ENCODE assay signal across 23 cellular contexts in genomic region chr1:21749859-21750468, GRCh38. TPM values are rescaled to one million over a fixed set of nuclear protein-coding genes. Genes with fewer than 3 reads are reported as not detected.
A peak's percentile ranks its signal among the peaks of the same experiment; 100 is the strongest.
DNase-seq lines count a peak whose midpoint lies in the region; ATAC-seq, FAIRE-seq and TF ChIP-seq lines count a peak whose summit lies in the region.
"Had no signal": no experiment of that assay in that cellular context is flagged by ENCODE, and none has a peak within 500 bp of the region (broad histone marks: within the 10 kb centered on the region; RNA-seq: fewer than 3 reads in every experiment).

No MANE protein-coding gene starts in this region.

- no peaks in the 10 kb centered on the region for H3K4me1 ChIP-seq in Panc1 (ENCODE audit: control insufficient read depth, insufficient read depth, low read length)
- H3K4me1 ChIP-seq in K562 (replicated peaks in 1 of 2; ENCODE audit: control insufficient read depth in 2 of 2, insufficient read depth in 2 of 2, low read length in 2 of 2), result peaks cover 19 to 25% of the 10 kb centered on the region in 2 experiments
- H3K4me1 ChIP-seq in uterus, result no peaks in the 10 kb centered on the region
- H3K4me1 ChIP-seq in adrenal gland (replicated peaks in 1 of 2), result peaks cover 9 to 10% of the 10 kb centered on the region in 2 donors
- H3K4me1 ChIP-seq: BLaER1 treated with 17β-estradiol and CSF1 and Interleukin-3, amounts not matched to agents 10 nM and 100 nM; suprapubic skin had no signal

- DNase-seq in stimulated activated naive CD8-positive, alpha-beta T cell treated with anti-CD3 and anti-CD28 coated beads, Interleukin-15, amount 100 ng/mL, for 72 hours, result no peak
- DNase-seq in Panc1 (ENCODE audit: low read depth, low spot score) (no peak), K562 (ENCODE audit: extremely low read depth in 1 of 4, low spot score in 3 of 4) (peak; percentile 69 to 93 (median 76)), cortex of kidney (lab: John Stamatoyannopoulos, UW) (no peak), uterus (no peak), adrenal gland (no peak)
- DNase-seq: activated naive CD8-positive, alpha-beta T cell treated with anti-CD3 and anti-CD28 coated beads, Interleukin-2, amount 10 ng/mL, durations not matched to agents 7 days and 5 days; activated T-cell treated with anti-CD3 and anti-CD28 coated beads, Interleukin-2, amount 50 U/mL, for 72 hours; effector CD8-positive, alpha-beta T cell; hippocampal formation; naive B cell; NCI-H2081; NCI-H345; Right ventricle myocardium superior; T-helper 9 cell had no signal

- peaks cover 7% of the 10 kb centered on the region; the same call in 1 of the 2 replicates for H4K20me1 ChIP-seq in K562 (replicated peaks; ENCODE audit: control insufficient read depth, insufficient read depth, low read length)

- H3K27ac ChIP-seq in Panc1 (ENCODE audit: low read length) (no peak overlapping the region), K562 (ENCODE audit: extremely low read depth, low read depth, low read length) (peak overlapping the region; percentile 72), uterus (no peak overlapping the region), adrenal gland (no peak overlapping the region)
- H3K27ac ChIP-seq: suprapubic skin had no signal

- H3K9me3 Mint-ChIP-seq in stimulated activated naive CD8-positive, alpha-beta T cell treated with anti-CD3 and anti-CD28 coated beads, Interleukin-15, Interleukin-2, amounts not matched to agents 100 ng/mL and 50 ng/mL, for 24 hours, result no peaks in the 10 kb centered on the region
- H3K9me3 Mint-ChIP-seq in stimulated activated naive CD8-positive, alpha-beta T cell treated with anti-CD3 and anti-CD28 coated beads, Interleukin-15, amount 100 ng/mL, for 72 hours, result no peaks in the 10 kb centered on the region
- H3K9me3 Mint-ChIP-seq: activated naive CD8-positive, alpha-beta T cell treated with anti-CD3 and anti-CD28 coated beads, Interleukin-2, amount 10 ng/mL, durations not matched to agents 7 days and 5 days; activated T-cell treated with anti-CD3 and anti-CD28 coated beads, Interleukin-2, amount 50 U/mL, for 72 hours; IgD-negative memory B cell; naive B cell had no signal

- H2AFZ ChIP-seq in K562 (ENCODE audit: low read depth, low read length), result no peak overlapping the region

- POLR2A ChIA-PET in Panc1 (lab: Charles Lee), result no interaction called here
- POLR2A ChIA-PET in K562 (lab: Yijun Ruan, JAX), result interaction anchor here (0.6 to 1.8 kb wide), 7 partner anchors 12 to 281 kb away, joined by 3 to 7 read pairs (median 4); no protein-coding TSS in a partner anchor

- no peaks in the 10 kb centered on the region for H3K27me3 Mint-ChIP-seq in stimulated activated naive CD8-positive, alpha-beta T cell treated with anti-CD3 and anti-CD28 coated beads, Interleukin-15, Interleukin-2, amounts not matched to agents 100 ng/mL and 50 ng/mL, for 24 hours
- no peaks in the 10 kb centered on the region for H3K27me3 Mint-ChIP-seq in stimulated activated naive CD8-positive, alpha-beta T cell treated with anti-CD3 and anti-CD28 coated beads, Interleukin-15, amount 100 ng/mL, for 72 hours
- H3K27me3 Mint-ChIP-seq: activated naive CD8-positive, alpha-beta T cell treated with anti-CD3 and anti-CD28 coated beads, Interleukin-2, amount 10 ng/mL, durations not matched to agents 7 days and 5 days; IgD-negative memory B cell; naive B cell had no signal

- H3K9me3 ChIP-seq in Panc1 (ENCODE audit: control insufficient read depth, insufficient read depth, low read depth, low read length) (no peaks in the 10 kb centered on the region), K562 (replicated peaks; ENCODE audit: control insufficient read depth, insufficient read depth, low read depth, low read length) (no peaks in the 10 kb centered on the region), uterus (no peaks in the 10 kb centered on the region), adrenal gland (replicated peaks in 1 of 3) (no peaks in the 10 kb centered on the region)
- H3K9me3 ChIP-seq: BLaER1 treated with 17β-estradiol and CSF1 and Interleukin-3, amounts not matched to agents 10 nM and 100 nM; suprapubic skin had no signal

- ATAC-seq in stimulated activated naive CD8-positive, alpha-beta T cell treated with anti-CD3 and anti-CD28 coated beads, Interleukin-15, amount 100 ng/mL, for 72 hours, result no peak
- ATAC-seq in Panc1 (no peak), K562 (peak; percentile 86), HG02588 (IDR thresholded peaks at IDR 0.05; ENCODE audit: unreplicated experiment) (no peak)
- ATAC-seq: activated T-cell treated with anti-CD3 and anti-CD28 coated beads, Interleukin-2, amount 50 U/mL, for 72 hours; esophagus mucosa had no signal

- CTCF ChIA-PET in Panc1 (lab: Charles Lee) (interaction anchor here (0.7 kb wide), 1 partner anchor 247 kb away, joined by 4 read pairs; no protein-coding TSS in a partner anchor), K562 (lab: Yijun Ruan, JAX; ENCODE audit: low intra/inter-chr PET ratio) (no interaction called here)

- BruUV-seq in Panc1 (replicated peaks; lab: Mats Ljungman, UMichigan) (TSS peak; percentile 72), K562 (replicated peaks; lab: Mats Ljungman, UMichigan) (TSS peak; percentile 26)

- FAIRE-seq in K562 (lab: Jason Lieb, UNC), result peak; percentile 81
- FAIRE-seq: frontal cortex, GM19239 had no signal

- no peak overlapping the region for H3K4me3 Mint-ChIP-seq in stimulated activated naive CD8-positive, alpha-beta T cell treated with anti-CD3 and anti-CD28 coated beads, Interleukin-15, Interleukin-2, amounts not matched to agents 100 ng/mL and 50 ng/mL, for 24 hours
- no peak overlapping the region for H3K4me3 Mint-ChIP-seq in stimulated activated naive CD8-positive, alpha-beta T cell treated with anti-CD3 and anti-CD28 coated beads, Interleukin-15, amount 100 ng/mL, for 72 hours
- H3K4me3 Mint-ChIP-seq: activated naive CD8-positive, alpha-beta T cell treated with anti-CD3 and anti-CD28 coated beads, Interleukin-2, amount 10 ng/mL, durations not matched to agents 7 days and 5 days; activated T-cell treated with anti-CD3 and anti-CD28 coated beads, Interleukin-2, amount 50 U/mL, for 72 hours; naive B cell had no signal

- H3K9ac ChIP-seq in K562 (ENCODE audit: insufficient read depth in 1 of 2, low read depth in 2 of 2, low read length in 2 of 2), result peak overlapping the region in 1 of 2 experiments; percentile 39; a peak in 2 of 4 replicates
- H3K9ac ChIP-seq: BLaER1 treated with 17β-estradiol and CSF1 and Interleukin-3, amounts not matched to agents 10 nM and 100 nM had no signal

- WGBS in K562 (ENCODE audit: insufficient coverage, low coverage, missing lambda C conversion rate), result 3% methylated on average over 9 of the region's 9 CpGs
- WGBS in adrenal gland, 4 donors, result 79 to 88% (median 84%) methylated on average over 9 of the region's 9 CpGs

- no peaks in the 10 kb centered on the region for H3K4me1 Mint-ChIP-seq in stimulated activated naive CD8-positive, alpha-beta T cell treated with anti-CD3 and anti-CD28 coated beads, Interleukin-15, Interleukin-2, amounts not matched to agents 100 ng/mL and 50 ng/mL, for 24 hours (ENCODE audit: low read depth)
- no peaks in the 10 kb centered on the region for H3K4me1 Mint-ChIP-seq in stimulated activated naive CD8-positive, alpha-beta T cell treated with anti-CD3 and anti-CD28 coated beads, Interleukin-15, amount 100 ng/mL, for 72 hours
- H3K4me1 Mint-ChIP-seq: naive B cell had no signal

- peak; percentile 91 for TF ChIP-seq EP300 in K562 (IDR thresholded peaks at IDR 0.05; ENCODE audit: low read length)

- H3K27me3 ChIP-seq in Panc1 (ENCODE audit: control insufficient read depth, insufficient read depth, low read length), result no peaks in the 10 kb centered on the region
- no peaks in the 10 kb centered on the region for H3K27me3 ChIP-seq in K562 (ENCODE audit: control insufficient read depth in 2 of 2, insufficient read depth in 2 of 2, low read length in 2 of 2)
- H3K27me3 ChIP-seq in uterus, result no peaks in the 10 kb centered on the region
- H3K27me3 ChIP-seq in adrenal gland, result no peaks in the 10 kb centered on the region
- H3K27me3 ChIP-seq: BLaER1 treated with 17β-estradiol and CSF1 and Interleukin-3, amounts not matched to agents 10 nM and 100 nM; suprapubic skin had no signal

- intact Hi-C loops in Panc1 (cut with micrococcal nuclease; ENCODE audit: unreplicated experiment), result no loop called here
- intact Hi-C loops in K562 (cut with micrococcal nuclease), result loop anchor here (2.0 kb wide), 1 partner anchor 33 kb away; the partner anchor contains the start of gene USP48
- intact Hi-C loops in uterus (cut with DNase I; ENCODE audit: low total_unique reads), result no loop called here
- intact Hi-C loops in adrenal gland (cut with DNase I), result no loop called here

- H3K36me3 ChIP-seq in Panc1 (ENCODE audit: control insufficient read depth, insufficient read depth, low read length) (peaks cover 31% of the 10 kb centered on the region; the same call in 1 of the 2 replicates), K562 (ENCODE audit: control insufficient read depth, insufficient read depth, low read length) (peaks cover 83% of the 10 kb centered on the region), uterus (no peaks in the 10 kb centered on the region), adrenal gland (replicated peaks in 1 of 2) (peaks cover 0 to 77% of the 10 kb centered on the region in 2 donors)

- TF ChIP-seq POLR2A in K562 (conservative IDR thresholded peaks at IDR 0.05) (no peak), uterus (IDR thresholded peaks at IDR 0.05) (no peak), adrenal gland (IDR thresholded peaks at IDR 0.05) (no peak)

- in situ Hi-C loops in Panc1 (cut with HindIII; ENCODE audit: low pct_unique_long_range_greater_than_20kb, low sequenced_read_pairs) (no loop called here), K562 (cut with MboI) (no loop called here)

- H3K4me2 ChIP-seq in K562 (ENCODE audit: insufficient read depth, low read length), result peak overlapping the region; percentile 64
- H3K4me2 ChIP-seq: BLaER1 treated with 17β-estradiol and CSF1 and Interleukin-3, amounts not matched to agents 10 nM and 100 nM had no signal

- peaks cover 49% of the 10 kb centered on the region for H3K36me3 Mint-ChIP-seq in stimulated activated naive CD8-positive, alpha-beta T cell treated with anti-CD3 and anti-CD28 coated beads, Interleukin-15, Interleukin-2, amounts not matched to agents 100 ng/mL and 50 ng/mL, for 24 hours (ENCODE audit: low read depth)

- peak overlapping the region; percentile 13 for H3K27ac Mint-ChIP-seq in stimulated activated naive CD8-positive, alpha-beta T cell treated with anti-CD3 and anti-CD28 coated beads, Interleukin-15, Interleukin-2, amounts not matched to agents 100 ng/mL and 50 ng/mL, for 24 hours
- H3K27ac Mint-ChIP-seq in stimulated activated naive CD8-positive, alpha-beta T cell treated with anti-CD3 and anti-CD28 coated beads, Interleukin-15, amount 100 ng/mL, for 72 hours, result peak overlapping the region in 1 of 2 donors; percentile 10
- H3K27ac Mint-ChIP-seq: activated T-cell treated with anti-CD3 and anti-CD28 coated beads, Interleukin-2, amount 50 U/mL, for 72 hours had no signal

- TF ChIP-seq CTCF in Panc1 (IDR thresholded peaks at IDR 0.05) (no peak), K562 (IDR thresholded peaks at IDR 0.05 in 2 of 3, conservative IDR thresholded peaks at IDR 0.05 in 1 of 3; ENCODE audit: insufficient read depth in 2 of 3, low read depth in 1 of 3, low read length in 3 of 3) (no peak), uterus (IDR thresholded peaks at IDR 0.05) (no peak), adrenal gland (IDR thresholded peaks at IDR 0.05) (no peak)

- no peak overlapping the region for H3K4me3 ChIP-seq in Panc1 (ENCODE audit: low read depth in 2 of 2, low read length in 2 of 2)
- no peak overlapping the region for H3K4me3 ChIP-seq in K562
- H3K4me3 ChIP-seq in uterus, result no peak overlapping the region
- H3K4me3 ChIP-seq in adrenal gland, result no peak overlapping the region
- H3K4me3 ChIP-seq: BLaER1 treated with 17β-estradiol and CSF1 and Interleukin-3, amounts not matched to agents 10 nM and 100 nM; suprapubic skin had no signal

- H3K9me1 ChIP-seq in K562 (ENCODE audit: control insufficient read depth, insufficient read depth, low read length), result peaks cover 4% of the 10 kb centered on the region

- TF ChIP-seq RAD21 in K562 (CRISPR knock-in tag; conservative IDR thresholded peaks at IDR 0.05 in 1 of 2, IDR thresholded peaks at IDR 0.05 in 1 of 2), result peak; percentile 10 to 23; a peak in 2 of 4 replicates

- peaks cover 38% of the 10 kb centered on the region for H3K79me2 ChIP-seq in K562 (ENCODE audit: control insufficient read depth, insufficient read depth, low read length)

RNA-seq across cellular contexts. Expression of gene USP48, which starts 33.0 kb away (rescaled TPM):
- total RNA-seq in Panc1 (2021; ENCODE audit: unreplicated experiment) (71.6 TPM), K562 (2014; rRNA removed) (89.9 and 91.0 TPM in 2 replicates), K562 (2014; rRNA removed; fragmentation: Illumina TruSeq; extraction: Trizol) (106 and 120 TPM in 2 replicates), K562 (2015; rRNA removed; fragmentation: Illumina TruSeq; extraction: Trizol) (102 and 109 TPM in 2 replicates), K562 (2021) (123 TPM in 2 replicates), uterus (10 to 100 TPM; 23.1 to 92.5 (median 64.4) TPM), adrenal gland (100 to 1,000 TPM in 5 of 8 donors, 10 to 100 TPM in 3; 35.9 to 156 (median 112) TPM)
- polyA plus RNA-seq in Panc1 (2012; ENCODE audit: insufficient read length), result 62.6 TPM
- 194 and 717 TPM in 2 replicates for total RNA-seq in K562 (2011; cell fraction: chromatin; rRNA removed; ENCODE audit: low replicate concordance)
- total RNA-seq in K562 (2011; cell fraction: nucleolus; rRNA removed), result 95.7 and 151 TPM in 2 replicates
- 249 and 315 TPM in 2 replicates for total RNA-seq in K562 (2011; cell fraction: nucleoplasm; rRNA removed)
- polyA plus RNA-seq in K562 (2011; rRNA removed) (78.6 and 97.2 TPM in 2 replicates), K562 (2014; fragmentation: Illumina TruSeq; extraction: Trizol) (101 and 121 TPM in 2 replicates), K562 (2014; fragmentation: Nextera tagmentation; extraction: Ambion mirVana) (10 to 100 TPM; 23.3 to 30.3 TPM), K562 (2014; rRNA removed) (101 and 106 TPM in 2 replicates), adrenal gland (10 to 100 TPM; 47.5 to 95.8 (median 56.9) TPM)
- polyA plus RNA-seq in K562 (2011; cell fraction: cytosol; rRNA removed), result 13.8 and 29.6 TPM in 2 replicates
- polyA plus RNA-seq in K562 (2011; cell fraction: nucleus; rRNA removed), result 94.2 and 106 TPM in 2 replicates
- 92.9 and 103 TPM in 2 replicates for polyA plus RNA-seq in K562 (2012)
- 149 and 168 TPM in 2 replicates for polyA minus RNA-seq in K562 (2011; rRNA and poly(A)+ RNA removed)
- 39.7 and 45.1 TPM in 2 replicates for polyA minus RNA-seq in K562 (2011; cell fraction: cytosol; rRNA and poly(A)+ RNA removed)
- polyA minus RNA-seq in K562 (2011; cell fraction: nucleus; rRNA and poly(A)+ RNA removed), result 77.0 and 154 TPM in 2 replicates

Comparison
In these comparisons a context has a peak if more than half of its experiments do, and no peak if none do; other contexts are left out.
1. DNase-seq: peak in K562 (4 of 4); none in stimulated activated naive CD8-positive, alpha-beta T cell treated with anti-CD3 and anti-CD28 coated beads, Interleukin-15, amount 100 ng/mL, for 72 hours (0 of 2), Panc1 (single experiment), cortex of kidney (single experiment), uterus (0 of 2) and adrenal gland (0 of 7).